ENCODE assay signal across 8 cellular contexts in the genomic region with DNA sequence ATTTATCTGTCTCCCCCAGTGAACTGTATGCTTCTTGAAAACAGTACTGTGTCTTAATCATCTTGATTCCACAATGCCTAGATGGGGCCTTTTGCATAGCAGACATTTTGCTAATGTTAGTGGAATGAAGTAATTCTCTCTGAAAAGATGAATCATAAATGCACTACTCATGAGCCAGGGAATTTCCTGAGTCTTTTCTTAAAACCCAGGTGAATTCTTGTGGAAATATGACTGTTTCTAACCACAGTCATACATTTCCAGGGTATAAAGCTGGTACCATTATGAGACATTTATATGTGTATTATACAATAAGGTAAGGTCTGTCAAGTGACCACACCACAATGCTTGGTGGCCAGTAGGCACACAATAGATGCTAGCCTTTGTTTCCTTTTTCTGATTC. TPM values are rescaled to one million over a fixed set of nuclear protein-coding genes. Genes with fewer than 3 reads are reported as not detected.
A peak's percentile ranks its signal among the peaks of the same experiment; 100 is the strongest.
DNase-seq lines count a peak whose midpoint lies in the region; ATAC-seq, FAIRE-seq and TF ChIP-seq lines count a peak whose summit lies in the region.

No MANE protein-coding gene starts in this region.

- H3K4me3 ChIP-seq in PC-9 = no peak overlapping the region
- no peak overlapping the region for H3K4me3 ChIP-seq in stomach
- no peak overlapping the region for H3K4me3 ChIP-seq in small intestine (ENCODE audit: low read depth in 1 of 2, low read length in 2 of 2)

- CTCF ChIA-PET in PC-9 (lab: Charles Lee) = interaction anchor here (0.5 to 0.6 kb wide), 2 partner anchors 105 to 188 kb away, joined by 4 to 6 read pairs; no protein-coding TSS in a partner anchor

- intact Hi-C loops in natural killer cell (cut with micrococcal nuclease) (no loop called here), PC-9 (cut with micrococcal nuclease; ENCODE audit: unreplicated experiment) (loop anchor here (2.0 to 10.0 kb wide), 4 partner anchors 14 to 159 kb away; partner anchors contain the start of gene GTF2F2), stomach (cut with DNase I; ENCODE audit: low total_unique reads) (no loop called here)

- peaks cover 15 to 30% of the 10 kb centered on the region in 2 donors for H3K4me1 Mint-ChIP-seq in natural killer cell treated with Interleukin-12 subunit alpha and Interleukin-12 subunit beta and Interleukin-15 and Interleukin-18, amount 100 ng/mL, for 72 hours (ENCODE audit: low read depth in 2 of 2)
- H3K4me1 Mint-ChIP-seq in natural killer cell = peaks cover 0 to 12% of the 10 kb centered on the region in 2 donors

- peaks cover 29% of the 10 kb centered on the region for H3K36me3 ChIP-seq in PC-9 (ENCODE audit: low read depth)
- H3K36me3 ChIP-seq in stomach = peaks cover 0 to 18% (median 14%) of the 10 kb centered on the region in 4 donors
- peaks cover 2% of the 10 kb centered on the region in 2 donors for H3K36me3 ChIP-seq in small intestine (ENCODE audit: control insufficient read depth in 2 of 2, insufficient read depth in 2 of 2, low read length in 2 of 2)

- TF ChIP-seq CTCF in natural killer cell (IDR thresholded peaks at IDR 0.05) = no peak
- no peak for TF ChIP-seq CTCF in PC-9 (conservative IDR thresholded peaks at IDR 0.05)
- no peak for TF ChIP-seq CTCF in stomach (IDR thresholded peaks at IDR 0.05)

- no peak for TF ChIP-seq POLR2A in stomach (IDR thresholded peaks at IDR 0.05)

- H3F3A ChIP-seq in PC-9 (ENCODE audit: insufficient read depth, low read depth) = peaks cover 19% of the 10 kb centered on the region

- peaks cover 17% of the 10 kb centered on the region for H3K36me3 Mint-ChIP-seq in natural killer cell treated with Interleukin-12 subunit alpha and Interleukin-12 subunit beta and Interleukin-15 and Interleukin-18, amount 100 ng/mL, for 72 hours
- H3K36me3 Mint-ChIP-seq in natural killer cell = peaks cover 11% of the 10 kb centered on the region

- H3K9me3 Mint-ChIP-seq in natural killer cell treated with Interleukin-12 subunit alpha and Interleukin-12 subunit beta and Interleukin-15 and Interleukin-18, amount 100 ng/mL, for 72 hours = no peaks in the 10 kb centered on the region
- H3K9me3 Mint-ChIP-seq in natural killer cell = no peaks in the 10 kb centered on the region

- no peak for DNase-seq in natural killer cell treated with Interleukin-12 subunit alpha and Interleukin-12 subunit beta and Interleukin-15 and Interleukin-18, amount 100 ng/mL, for 72 hours (ENCODE audit: low spot score)
- DNase-seq in natural killer cell = no peak
- peak in 1 of 2 experiments; percentile 92 for DNase-seq in PC-9
- peak; percentile 92 for DNase-seq in fibroblast of peridontal ligament (ENCODE audit: extremely low read depth)
- no peak for DNase-seq in stomach
- DNase-seq in small intestine = no peak
- no peak for DNase-seq in amygdala (lab: John Stamatoyannopoulos, UW)
- no peak for DNase-seq in NCI-H524 treated with DMSO at 0.1 percent for 48 hours (lab: John Stamatoyannopoulos, UW)

- no TSS peak for BruUV-seq in PC-9 (replicated peaks; lab: Mats Ljungman, UMichigan)

- no peaks in the 10 kb centered on the region; the same call in 1 of the 2 replicates for H3K9me2 ChIP-seq in PC-9 (ENCODE audit: insufficient read depth)

- H3K4me1 ChIP-seq in PC-9 (replicated peaks; ENCODE audit: insufficient read depth) (peaks cover 45% of the 10 kb centered on the region), stomach (peaks cover 0 to 26% (median 15%) of the 10 kb centered on the region in 4 donors), small intestine (ENCODE audit: control insufficient read depth in 2 of 2, insufficient read depth in 1 of 2, low read depth in 1 of 2, low read length in 1 of 2) (no peaks in the 10 kb centered on the region)

- peaks cover 17% of the 10 kb centered on the region for H3K79me2 ChIP-seq in PC-9 (ENCODE audit: low read depth)

- peak overlapping the region; percentile 85 for H3K27ac ChIP-seq in PC-9
- H3K27ac ChIP-seq in stomach = peak overlapping the region in 3 of 5 donors; percentile 44 to 71 (median 60)
- no peak overlapping the region for H3K27ac ChIP-seq in small intestine (ENCODE audit: low read depth in 1 of 2, low read length in 1 of 2)

- peak overlapping the region; percentile 3 for H3K4me3 Mint-ChIP-seq in natural killer cell treated with Interleukin-12 subunit alpha and Interleukin-12 subunit beta and Interleukin-15 and Interleukin-18, amount 100 ng/mL, for 72 hours
- no peak overlapping the region for H3K4me3 Mint-ChIP-seq in natural killer cell

- peak overlapping the region in 1 of 2 donors; percentile 81 for H3K27ac Mint-ChIP-seq in natural killer cell treated with Interleukin-12 subunit alpha and Interleukin-12 subunit beta and Interleukin-15 and Interleukin-18, amount 100 ng/mL, for 72 hours
- H3K27ac Mint-ChIP-seq in natural killer cell = no peak overlapping the region

- H3K27me3 ChIP-seq in PC-9 (ENCODE audit: insufficient read depth, low read depth) (no peaks in the 10 kb centered on the region), stomach (no peaks in the 10 kb centered on the region), small intestine (ENCODE audit: control insufficient read depth in 2 of 2, insufficient read depth in 2 of 2, low read length in 2 of 2) (no peaks in the 10 kb centered on the region)

- peak; percentile 82 for ATAC-seq in natural killer cell treated with Interleukin-12 subunit alpha and Interleukin-12 subunit beta and Interleukin-15 and Interleukin-18, amount 100 ng/mL, for 72 hours
- ATAC-seq in natural killer cell = no peak

- H3K27me3 Mint-ChIP-seq in natural killer cell treated with Interleukin-12 subunit alpha and Interleukin-12 subunit beta and Interleukin-15 and Interleukin-18, amount 100 ng/mL, for 72 hours = no peaks in the 10 kb centered on the region
- no peaks in the 10 kb centered on the region for H3K27me3 Mint-ChIP-seq in natural killer cell (ENCODE audit: low read depth in 2 of 2)

- POLR2A ChIA-PET in PC-9 (lab: Charles Lee; ENCODE audit: unreplicated experiment) = interaction anchor here (0.6 to 0.7 kb wide), 2 partner anchors 13 to 95 kb away, joined by 4 read pairs; no protein-coding TSS in a partner anchor

- no peak overlapping the region for H2AFZ ChIP-seq in PC-9

- H3K4me2 ChIP-seq in PC-9 = peak overlapping the region; percentile 46

- no peaks in the 10 kb centered on the region for H4K20me1 ChIP-seq in PC-9 (ENCODE audit: insufficient read depth)

- no peak for FAIRE-seq in small intestine (lab: Jason Lieb, UNC)

- TF ChIP-seq EP300 in stomach (IDR thresholded peaks at IDR 0.05) = no peak

- H3K9me3 ChIP-seq in PC-9 (ENCODE audit: insufficient read depth, low read depth) (peaks cover 14% of the 10 kb centered on the region; the same call in 1 of the 2 replicates), stomach (no peaks in the 10 kb centered on the region), small intestine (ENCODE audit: control insufficient read depth, low read depth) (no peaks in the 10 kb centered on the region)

RNA-seq across cellular contexts. Expression of gene KCTD4, which starts 5.5 kb away (rescaled TPM):
- not detected for total RNA-seq in natural killer cell treated with Interleukin-12 subunit alpha and Interleukin-12 subunit beta and Interleukin-15 and Interleukin-18, amount 100 ng/mL, for 72 hours
- not detected for total RNA-seq in natural killer cell
- total RNA-seq in PC-9 (2021) = not detected in 2 replicates
- not detected for total RNA-seq in stomach
- under 1 TPM in 1 of 3 donors, not detected in 2; 0.10 TPM for polyA plus RNA-seq in stomach
- under 1 TPM in 1 of 3 donors, not detected in 2; 0.03 TPM for polyA plus RNA-seq in small intestine

Comparison
In these comparisons a context has a peak if more than half of its experiments do, and no peak if none do; other contexts are left out.
1. ATAC-seq: peak in natural killer cell treated with Interleukin-12 subunit alpha and Interleukin-12 subunit beta and Interleukin-15 and Interleukin-18, amount 100 ng/mL, for 72 hours (2 of 2); none in natural killer cell (0 of 3).
2. H3K27ac ChIP-seq: peak in PC-9 (single experiment) and stomach (3 of 5); none in small intestine (0 of 2).